In the genomic region with DNA sequence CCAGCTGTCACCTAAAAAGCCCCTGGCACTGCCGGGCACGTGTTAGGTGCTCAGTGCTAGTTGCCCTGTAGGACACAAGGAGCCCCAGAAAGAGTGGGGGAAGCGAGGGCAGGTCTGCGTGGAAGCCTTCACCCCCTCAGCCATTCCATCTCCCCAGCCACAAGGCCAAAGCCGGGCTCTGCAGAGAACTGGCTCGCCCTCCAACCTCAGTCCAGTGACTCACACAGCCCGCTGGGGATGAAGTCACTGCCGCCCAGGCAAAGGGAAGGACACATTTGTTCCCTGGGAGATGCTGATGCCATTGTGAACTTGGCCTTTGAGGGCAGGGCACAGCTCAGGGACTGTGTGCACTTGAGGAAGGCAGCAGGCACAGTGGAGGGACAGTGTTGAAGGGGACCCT, we compare ENCODE assay signal across 10 cellular contexts. TPM values are rescaled to one million over a fixed set of nuclear protein-coding genes. Genes with fewer than 3 reads are reported as not detected.
DNase-seq lines count a peak whose midpoint lies in the region; ATAC-seq and TF ChIP-seq lines count a peak whose summit lies in the region.
"Had no signal": no experiment of that assay in that cellular context is flagged by ENCODE, and none has a peak within 500 bp of the region (broad histone marks: within the 10 kb centered on the region; RNA-seq: fewer than 3 reads in every experiment).

No MANE protein-coding gene starts in this region.

- TF ChIP-seq POLR2A in sigmoid colon (IDR thresholded peaks at IDR 0.05): no peak

- no peak overlapping the region for H3K27ac Mint-ChIP-seq in neural progenitor cell

- H3K4me2 ChIP-seq in SK-N-SH (no peak overlapping the region), smooth muscle cell (no peak overlapping the region), neural progenitor cell (no peak overlapping the region)

- H3K4me1 ChIP-seq in SK-N-SH (ENCODE audit: control insufficient read depth in 1 of 2, insufficient read depth in 2 of 2, low read depth in 1 of 2, low read length in 1 of 2) (peaks cover 25 to 65% of the 10 kb centered on the region in 2 experiments), smooth muscle cell (ENCODE audit: low read depth) (peaks cover 22% of the 10 kb centered on the region), neural progenitor cell (peaks cover 51% of the 10 kb centered on the region), sigmoid colon (peaks cover 0 to 27% (median 16%) of the 10 kb centered on the region in 4 donors)

- H3K4me1 Mint-ChIP-seq in neural progenitor cell: peaks cover 43% of the 10 kb centered on the region

- WGBS in SK-N-SH (ENCODE audit: low lambda C conversion rate): 56% methylated on average over 6 of the region's 8 CpGs
- 29% methylated on average over 8 of the region's 8 CpGs for WGBS in smooth muscle cell (ENCODE audit: low lambda C conversion rate)
- 80 to 82% methylated on average over 8 of the region's 8 CpGs for WGBS in sigmoid colon, 2 donors

- H3K9ac ChIP-seq in SK-N-SH (no peak overlapping the region), smooth muscle cell (ENCODE audit: low read depth) (no peak overlapping the region), neural progenitor cell (no peak overlapping the region)

- POLR2A ChIA-PET in SK-N-SH (lab: Yijun Ruan, JAX): no interaction called here

- DNase-seq in GOT3 (lab: John Stamatoyannopoulos, UW): peak; percentile 37
- no peak for DNase-seq in SK-N-SH
- peak; percentile 68 for DNase-seq in glomerular visceral epithelial cell (ENCODE audit: extremely low spot score)
- DNase-seq in smooth muscle cell (lab: John Stamatoyannopoulos, UW; ENCODE audit: unreplicated experiment): peak; percentile 15
- no peak for DNase-seq in neural progenitor cell (ENCODE audit: low spot score)
- no peak for DNase-seq in NCI-H2196 treated with DMSO at 0.1 percent for 48 hours (lab: John Stamatoyannopoulos, UW; ENCODE audit: unreplicated experiment)
- DNase-seq in sigmoid colon: no peak
- DNase-seq: NCI-H2029; stimulated activated CD4-positive, alpha-beta T cell treated with anti-CD3 and anti-CD28 coated beads, Interleukin-1b, Interleukin-23, amount 100 ng/mL, for 48 hours had no signal

- H3K9me3 ChIP-seq in SK-N-SH (no peaks in the 10 kb centered on the region), smooth muscle cell (replicated peaks; ENCODE audit: low read depth) (no peaks in the 10 kb centered on the region), neural progenitor cell (ENCODE audit: low read depth) (no peaks in the 10 kb centered on the region), sigmoid colon (no peaks in the 10 kb centered on the region)

- H2AFZ ChIP-seq in SK-N-SH (ENCODE audit: low read depth): peak overlapping the region; percentile 65; the same call in 1 of the 2 replicates
- H2AFZ ChIP-seq in smooth muscle cell (ENCODE audit: low read depth): no peak overlapping the region
- no peak overlapping the region for H2AFZ ChIP-seq in neural progenitor cell (replicated peaks)

- H3K27me3 Mint-ChIP-seq in neural progenitor cell (ENCODE audit: insufficient read depth, low read depth): peaks cover 8% of the 10 kb centered on the region

- TF ChIP-seq EP300 in SK-N-SH (IDR thresholded peaks at IDR 0.05; ENCODE audit: borderline replicate concordance in 1 of 2, low read depth in 1 of 2, low read length in 1 of 2) (no peak), sigmoid colon (IDR thresholded peaks at IDR 0.05) (no peak)

- no peaks in the 10 kb centered on the region for H3K9me3 Mint-ChIP-seq in neural progenitor cell

- intact Hi-C loops in sigmoid colon (cut with DNase I): no loop called here

- no peaks in the 10 kb centered on the region for H3K36me3 Mint-ChIP-seq in neural progenitor cell

- no peaks in the 10 kb centered on the region for H3K79me2 ChIP-seq in SK-N-SH (ENCODE audit: insufficient read depth)
- H3K79me2 ChIP-seq in smooth muscle cell (ENCODE audit: low read depth): no peaks in the 10 kb centered on the region
- no peaks in the 10 kb centered on the region for H3K79me2 ChIP-seq in neural progenitor cell (ENCODE audit: low read depth)

- ATAC-seq in GM18858 (IDR thresholded peaks at IDR 0.05; ENCODE audit: unreplicated experiment): no peak

- TF ChIP-seq CTCF in SK-N-SH (IDR thresholded peaks at IDR 0.05): no peak
- TF ChIP-seq CTCF in smooth muscle cell (IDR thresholded peaks at IDR 0.05; ENCODE audit: borderline replicate concordance, insufficient read depth, poor library complexity, severe bottlenecking): no peak
- no peak for TF ChIP-seq CTCF in neural progenitor cell (IDR thresholded peaks at IDR 0.05)
- TF ChIP-seq CTCF in sigmoid colon (IDR thresholded peaks at IDR 0.05): no peak

- H3K27ac ChIP-seq in SK-N-SH (ENCODE audit: low read depth in 2 of 2, low read length in 1 of 2) (peak overlapping the region in 1 of 2 experiments; percentile 16; a peak in 1 of 4 replicates), smooth muscle cell (ENCODE audit: low read depth) (peak overlapping the region; percentile 65), neural progenitor cell (no peak overlapping the region), sigmoid colon (no peak overlapping the region)

- no peaks in the 10 kb centered on the region for H3K36me3 ChIP-seq in SK-N-SH (replicated peaks in 1 of 2; ENCODE audit: control insufficient read depth in 1 of 2, insufficient read depth in 2 of 2, low read length in 1 of 2)
- H3K36me3 ChIP-seq in smooth muscle cell (ENCODE audit: low read depth): no peaks in the 10 kb centered on the region
- H3K36me3 ChIP-seq in neural progenitor cell: no peaks in the 10 kb centered on the region
- H3K36me3 ChIP-seq in sigmoid colon: no peaks in the 10 kb centered on the region

- H3K9me2 ChIP-seq in SK-N-SH: no peaks in the 10 kb centered on the region

- H3F3A ChIP-seq in SK-N-SH (replicated peaks; ENCODE audit: insufficient read depth) (peaks cover 3% of the 10 kb centered on the region), smooth muscle cell (ENCODE audit: low read depth) (peaks cover 11% of the 10 kb centered on the region), neural progenitor cell (ENCODE audit: low read depth) (peaks cover 22% of the 10 kb centered on the region)

- H3K4me3 Mint-ChIP-seq in neural progenitor cell: no peak overlapping the region

- no peaks in the 10 kb centered on the region for H4K20me1 ChIP-seq in SK-N-SH (ENCODE audit: insufficient read depth)
- H4K20me1 ChIP-seq in smooth muscle cell (ENCODE audit: low read depth): no peaks in the 10 kb centered on the region
- H4K20me1 ChIP-seq in neural progenitor cell (ENCODE audit: low read depth): no peaks in the 10 kb centered on the region

- H3K4me3 ChIP-seq in SK-N-SH (ENCODE audit: low read depth in 2 of 2, low read length in 1 of 2) (no peak overlapping the region), smooth muscle cell (no peak overlapping the region), neural progenitor cell (no peak overlapping the region), sigmoid colon (no peak overlapping the region)

- no peak for TF ChIP-seq RAD21 in SK-N-SH (IDR thresholded peaks at IDR 0.05; ENCODE audit: low read length)

- CTCF ChIA-PET in SK-N-SH (lab: Yijun Ruan, JAX): no interaction called here

- H3K27me3 ChIP-seq in SK-N-SH (ENCODE audit: insufficient read depth): no peaks in the 10 kb centered on the region
- no peaks in the 10 kb centered on the region for H3K27me3 ChIP-seq in smooth muscle cell (ENCODE audit: low read depth)
- no peaks in the 10 kb centered on the region for H3K27me3 ChIP-seq in neural progenitor cell
- no peaks in the 10 kb centered on the region for H3K27me3 ChIP-seq in sigmoid colon

TF ChIP-seq in SK-N-SH, 30 proteins besides CTCF, POLR2A, EP300 and RAD21:
- peak; percentile 75; the same call in 1 of the 2 replicates for TF ChIP-seq FOSL2 (IDR thresholded peaks at IDR 0.05; ENCODE audit: borderline replicate concordance, low read depth)
- TF ChIP-seq FOXM1 (IDR thresholded peaks at IDR 0.05; ENCODE audit: low read depth): no peak

RNA-seq across cellular contexts. Expression of a gene that starts 48.1 kb away (rescaled TPM):
- 4.4 and 6.2 TPM in 2 replicates for polyA plus RNA-seq in SK-N-SH (2012; rRNA removed)
- 4.2 and 5.9 TPM in 2 replicates for polyA plus RNA-seq in SK-N-SH (2012; cell fraction: cytosol; rRNA removed)
- polyA plus RNA-seq in SK-N-SH (2012; cell fraction: nucleus; rRNA removed): 23.8 and 26.1 TPM in 2 replicates
- total RNA-seq in smooth muscle cell: 13.9 and 18.9 TPM in 2 replicates
- 19.8 and 26.0 TPM in 2 replicates for polyA plus RNA-seq in smooth muscle cell
- total RNA-seq in neural progenitor cell (ENCODE audit: low replicate concordance): 8.9 and 19.7 TPM in 2 replicates
- 10 to 100 TPM; 23.9 to 39.1 (median 26.2) TPM for total RNA-seq in sigmoid colon
- polyA plus RNA-seq in sigmoid colon: 10 to 100 TPM in 1 of 3 donors, 1 to 10 TPM in 2; 2.5 to 20.7 (median 4.2) TPM

Comparison
In these comparisons a context has a peak if more than half of its experiments do, and no peak if none do; other contexts are left out.
1. DNase-seq: peak in GOT3 (single experiment), glomerular visceral epithelial cell (single experiment) and smooth muscle cell (single experiment); none in SK-N-SH (single experiment), neural progenitor cell (single experiment), NCI-H2196 treated with DMSO at 0.1 percent for 48 hours (single experiment) and sigmoid colon (single experiment).